In genomic region chr1:220803401-220804201, GRCh38 we compare ENCODE assay signal across 8 cellular contexts.
DNase-seq lines count a peak whose midpoint lies in the region; ATAC-seq and TF ChIP-seq lines count a peak whose summit lies in the region.

No MANE protein-coding gene starts in this region.

- DNase-seq in NOMO-1 treated with DMSO at 0.1 percent for 48 hours (lab: John Stamatoyannopoulos, UW; ENCODE audit: unreplicated experiment): peak; percentile 19
- DNase-seq in NOMO-1 treated with dmso at 0.1 percent for 144 hours (lab: John Stamatoyannopoulos, UW; ENCODE audit: unreplicated experiment): no peak
- no peak for DNase-seq in HFF-Myc (ENCODE audit: extremely low read depth, low read depth)
- no peak for DNase-seq in coronary artery (ENCODE audit: low spot score)
- peak in 1 of 2 donors; percentile 32 for DNase-seq in memory B cell (ENCODE audit: low spot score in 2 of 2)
- no peak for DNase-seq in NK-92 (lab: John Stamatoyannopoulos, UW; ENCODE audit: unreplicated experiment)

- H3K36me3 ChIP-seq in OCI-LY1 (ENCODE audit: insufficient read depth, low read length): no peaks in the 10 kb centered on the region

- peaks cover 3% of the 10 kb centered on the region for H3K27me3 Mint-ChIP-seq in memory B cell

- H3K4me1 Mint-ChIP-seq in memory B cell: no peaks in the 10 kb centered on the region

- no peaks in the 10 kb centered on the region for H3K27me3 ChIP-seq in OCI-LY1 (ENCODE audit: insufficient read depth, low read length)

- H3K36me3 Mint-ChIP-seq in memory B cell: peaks cover 2% of the 10 kb centered on the region

- no peaks in the 10 kb centered on the region for H4K20me1 ChIP-seq in OCI-LY1 (ENCODE audit: insufficient read depth, low read length)

- H2AFZ ChIP-seq in OCI-LY1 (ENCODE audit: low read length): no peak overlapping the region

- no peak overlapping the region for H3K27ac Mint-ChIP-seq in memory B cell

- no peaks in the 10 kb centered on the region for H3K9me3 Mint-ChIP-seq in memory B cell

- no peaks in the 10 kb centered on the region for H3K79me2 ChIP-seq in OCI-LY1 (ENCODE audit: insufficient read depth, low read length)

- no peak overlapping the region for H3K9ac ChIP-seq in OCI-LY1 (ENCODE audit: low read length)

- H3K9me3 ChIP-seq in OCI-LY1 (ENCODE audit: low read length): no peaks in the 10 kb centered on the region

- no peak overlapping the region for H3K4me3 Mint-ChIP-seq in memory B cell

- no peak overlapping the region for H3K4me2 ChIP-seq in OCI-LY1 (ENCODE audit: low read length)

- no peaks in the 10 kb centered on the region for H3F3A ChIP-seq in OCI-LY1 (ENCODE audit: insufficient read depth, low read length)

- no peaks in the 10 kb centered on the region for H3K4me1 ChIP-seq in OCI-LY1 (ENCODE audit: insufficient read depth, low read length, severe bottlenecking)

- H3K4me3 ChIP-seq in HFF-Myc (replicated peaks; ENCODE audit: low read depth, low read length) (no peak overlapping the region), OCI-LY1 (ENCODE audit: low read depth, low read length, poor library complexity, severe bottlenecking) (no peak overlapping the region), coronary artery (peak overlapping the region; percentile 37)

- TF ChIP-seq CTCF in HFF-Myc (IDR thresholded peaks at IDR 0.05; ENCODE audit: low read depth, low read length, missing control alignments): peak; percentile 73
- peak; percentile 68 for TF ChIP-seq CTCF in OCI-LY1 (IDR thresholded peaks at IDR 0.05; ENCODE audit: low read length)
- peak; percentile 65 for TF ChIP-seq CTCF in coronary artery (IDR thresholded peaks at IDR 0.05)

- H3K9me2 ChIP-seq in OCI-LY1 (ENCODE audit: low read depth, low read length): no peaks in the 10 kb centered on the region

- H3K27ac ChIP-seq in OCI-LY1 (ENCODE audit: low read depth, low read length, poor library complexity, severe bottlenecking) (no peak overlapping the region), coronary artery (peak overlapping the region; percentile 47 to 83)

- ATAC-seq in memory B cell (ENCODE audit: low read depth) (peak; percentile 47), GM19351 (IDR thresholded peaks at IDR 0.05; ENCODE audit: unreplicated experiment) (no peak)
